8 cellular contexts compared by ENCODE assay signal in the genomic region with DNA sequence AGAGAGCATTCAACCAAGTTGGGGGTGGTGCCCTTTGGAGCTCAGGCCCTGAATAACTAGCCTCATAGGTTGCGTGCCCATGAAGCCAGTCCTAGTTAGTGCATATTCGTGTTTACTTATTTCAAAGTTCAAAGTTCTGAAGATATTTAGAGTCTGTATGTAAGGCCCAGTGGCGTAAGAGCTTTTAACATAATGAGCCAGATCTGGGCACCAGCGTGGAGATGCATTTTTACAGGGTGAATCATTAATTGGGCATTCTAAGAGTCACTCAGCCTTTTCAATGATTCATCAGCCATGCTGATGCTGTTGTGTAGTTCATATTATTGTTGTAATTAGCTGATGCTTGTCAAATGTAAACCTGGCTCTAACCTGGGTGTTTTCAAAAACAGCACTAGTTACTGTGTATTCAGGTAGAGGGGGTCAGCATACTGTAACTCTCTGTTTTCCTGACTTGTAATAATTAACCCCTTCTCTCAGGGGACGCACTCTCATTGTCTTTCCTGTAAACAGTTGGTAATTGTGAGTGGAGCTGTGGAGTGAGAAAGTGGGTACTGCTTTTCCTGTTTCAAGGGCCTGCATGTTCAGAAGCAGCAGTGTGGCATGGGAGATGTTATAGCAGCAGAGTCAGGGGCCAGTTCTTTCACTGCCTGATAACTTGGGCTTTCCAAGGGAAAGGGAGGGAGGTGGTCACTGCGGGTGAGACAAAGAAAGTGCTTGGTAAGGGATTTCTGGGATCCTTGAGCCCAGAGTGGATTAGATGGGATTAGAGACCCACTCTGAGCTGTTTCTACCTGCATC.
A peak's percentile ranks its signal among the peaks of the same experiment; 100 is the strongest.
DNase-seq lines count a peak whose midpoint lies in the region; ATAC-seq and TF ChIP-seq lines count a peak whose summit lies in the region.

No MANE protein-coding gene starts in this region.

- no peaks in the 10 kb centered on the region for H3K9me2 ChIP-seq in SK-N-SH

- H3K9ac ChIP-seq in SK-N-SH, result peak overlapping the region; percentile 26; the same call in 1 of the 2 replicates

- H3K4me1 ChIP-seq in SK-N-SH (ENCODE audit: control insufficient read depth in 1 of 2, insufficient read depth in 2 of 2, low read depth in 1 of 2, low read length in 1 of 2), result peaks cover 13 to 30% of the 10 kb centered on the region in 2 experiments; a peak in 3 of 4 replicates
- peaks cover 0 to 27% (median 7%) of the 10 kb centered on the region in 4 donors for H3K4me1 ChIP-seq in upper lobe of left lung
- H3K4me1 ChIP-seq in prostate gland (replicated peaks), result peaks cover 9% of the 10 kb centered on the region

- DNase-seq in NOMO-1 treated with DMSO at 0.1 percent for 48 hours (lab: John Stamatoyannopoulos, UW; ENCODE audit: unreplicated experiment) (peak; percentile 23), NOMO-1 treated with dmso at 0.1 percent for 144 hours (lab: John Stamatoyannopoulos, UW; ENCODE audit: unreplicated experiment) (no peak), SK-N-SH (no peak), hepatic stellate cell (ENCODE audit: low spot score) (peak; percentile 68), upper lobe of left lung (peak in 1 of 2 donors; percentile 70), prostate gland (ENCODE audit: low spot score) (no peak), DMS114 treated with DMSO at 0.1 percent for 48 hours (lab: John Stamatoyannopoulos, UW; ENCODE audit: unreplicated experiment) (no peak)

- H3K4me2 ChIP-seq in SK-N-SH, result peak overlapping the region; percentile 53

- POLR2A ChIA-PET in SK-N-SH (lab: Yijun Ruan, JAX), result no interaction called here

- H3K4me3 ChIP-seq in SK-N-SH (ENCODE audit: low read depth in 2 of 2, low read length in 1 of 2) (no peak overlapping the region), upper lobe of left lung (no peak overlapping the region), prostate gland (no peak overlapping the region)

- intact Hi-C loops in prostate gland (cut with DNase I), result no loop called here

- H3K36me3 ChIP-seq in SK-N-SH (replicated peaks in 1 of 2; ENCODE audit: control insufficient read depth in 1 of 2, insufficient read depth in 2 of 2, low read length in 1 of 2) (no peaks in the 10 kb centered on the region), upper lobe of left lung (no peaks in the 10 kb centered on the region), prostate gland (no peaks in the 10 kb centered on the region)

- no peak for TF ChIP-seq RAD21 in SK-N-SH (IDR thresholded peaks at IDR 0.05; ENCODE audit: low read length)

- no peak for TF ChIP-seq POLR2A in upper lobe of left lung (IDR thresholded peaks at IDR 0.05)
- TF ChIP-seq POLR2A in prostate gland (IDR thresholded peaks at IDR 0.05), result no peak

- TF ChIP-seq EP300 in SK-N-SH (IDR thresholded peaks at IDR 0.05; ENCODE audit: borderline replicate concordance in 1 of 2, low read depth in 1 of 2, low read length in 1 of 2) (peak in 1 of 2 experiments; percentile 24; a peak in 1 of 4 replicates), upper lobe of left lung (IDR thresholded peaks at IDR 0.05) (peak in 1 of 4 donors; percentile 82)

- no peaks in the 10 kb centered on the region for H3K9me3 ChIP-seq in SK-N-SH
- H3K9me3 ChIP-seq in upper lobe of left lung, result no peaks in the 10 kb centered on the region
- H3K9me3 ChIP-seq in prostate gland, result no peaks in the 10 kb centered on the region

- 37% methylated on average over 6 of the region's 6 CpGs for WGBS in SK-N-SH (ENCODE audit: low lambda C conversion rate)
- 55 to 58% methylated on average over 6 of the region's 6 CpGs for WGBS in upper lobe of left lung, 2 donors
- WGBS in prostate gland, result 81% methylated on average over 6 of the region's 6 CpGs

- H3K27ac ChIP-seq in SK-N-SH (ENCODE audit: low read depth in 2 of 2, low read length in 1 of 2) (peak overlapping the region in 1 of 2 experiments; percentile 72; a peak in 3 of 4 replicates), upper lobe of left lung (no peak overlapping the region), prostate gland (peak overlapping the region in 1 of 2 donors; percentile 16)

- no peaks in the 10 kb centered on the region for H3K79me2 ChIP-seq in SK-N-SH (ENCODE audit: insufficient read depth)

- no peaks in the 10 kb centered on the region for H4K20me1 ChIP-seq in SK-N-SH (ENCODE audit: insufficient read depth)

- peak overlapping the region; percentile 23; the same call in 1 of the 2 replicates for H2AFZ ChIP-seq in SK-N-SH (ENCODE audit: low read depth)

- no peaks in the 10 kb centered on the region for H3K27me3 ChIP-seq in SK-N-SH (ENCODE audit: insufficient read depth)
- H3K27me3 ChIP-seq in upper lobe of left lung, result no peaks in the 10 kb centered on the region
- no peaks in the 10 kb centered on the region for H3K27me3 ChIP-seq in prostate gland (replicated peaks; ENCODE audit: insufficient read depth)

- TF ChIP-seq CTCF in SK-N-SH (IDR thresholded peaks at IDR 0.05) (no peak), upper lobe of left lung (IDR thresholded peaks at IDR 0.05) (no peak), prostate gland (IDR thresholded peaks at IDR 0.05) (no peak)

- peak; percentile 44 to 86 for ATAC-seq in upper lobe of left lung (ENCODE audit: low FRiP score in 2 of 2)
- no peak for ATAC-seq in HG03571 (IDR thresholded peaks at IDR 0.05; ENCODE audit: unreplicated experiment)

- CTCF ChIA-PET in SK-N-SH (lab: Yijun Ruan, JAX), result interaction anchor here (0.9 to 1.8 kb wide), 5 partner anchors 18 to 497 kb away, joined by 3 to 5 read pairs (median 3); no protein-coding TSS in a partner anchor

- H3F3A ChIP-seq in SK-N-SH (replicated peaks; ENCODE audit: insufficient read depth), result peaks cover 4% of the 10 kb centered on the region

TF ChIP-seq in SK-N-SH, 30 proteins besides CTCF, POLR2A, EP300 and RAD21 (continues in another document):
- TF ChIP-seq POLR2AphosphoS5 (IDR thresholded peaks at IDR 0.05; ENCODE audit: low read depth, low read length) (peak; percentile 32; the same call in 1 of the 2 replicates), ZBTB33 (IDR thresholded peaks at IDR 0.05; ENCODE audit: borderline replicate concordance, low read depth) (no peak), TCF12 (IDR thresholded peaks at IDR 0.05) (peak; percentile 66), RFX5 (IDR thresholded peaks at IDR 0.05; ENCODE audit: low read length) (no peak), GATA2 (CRISPR knock-in tag; IDR thresholded peaks at IDR 0.05) (no peak), PBX3 (IDR thresholded peaks at IDR 0.05) (peak; percentile 69; the same call in 1 of the 2 replicates)
- TF ChIP-seq, protein P1, sequence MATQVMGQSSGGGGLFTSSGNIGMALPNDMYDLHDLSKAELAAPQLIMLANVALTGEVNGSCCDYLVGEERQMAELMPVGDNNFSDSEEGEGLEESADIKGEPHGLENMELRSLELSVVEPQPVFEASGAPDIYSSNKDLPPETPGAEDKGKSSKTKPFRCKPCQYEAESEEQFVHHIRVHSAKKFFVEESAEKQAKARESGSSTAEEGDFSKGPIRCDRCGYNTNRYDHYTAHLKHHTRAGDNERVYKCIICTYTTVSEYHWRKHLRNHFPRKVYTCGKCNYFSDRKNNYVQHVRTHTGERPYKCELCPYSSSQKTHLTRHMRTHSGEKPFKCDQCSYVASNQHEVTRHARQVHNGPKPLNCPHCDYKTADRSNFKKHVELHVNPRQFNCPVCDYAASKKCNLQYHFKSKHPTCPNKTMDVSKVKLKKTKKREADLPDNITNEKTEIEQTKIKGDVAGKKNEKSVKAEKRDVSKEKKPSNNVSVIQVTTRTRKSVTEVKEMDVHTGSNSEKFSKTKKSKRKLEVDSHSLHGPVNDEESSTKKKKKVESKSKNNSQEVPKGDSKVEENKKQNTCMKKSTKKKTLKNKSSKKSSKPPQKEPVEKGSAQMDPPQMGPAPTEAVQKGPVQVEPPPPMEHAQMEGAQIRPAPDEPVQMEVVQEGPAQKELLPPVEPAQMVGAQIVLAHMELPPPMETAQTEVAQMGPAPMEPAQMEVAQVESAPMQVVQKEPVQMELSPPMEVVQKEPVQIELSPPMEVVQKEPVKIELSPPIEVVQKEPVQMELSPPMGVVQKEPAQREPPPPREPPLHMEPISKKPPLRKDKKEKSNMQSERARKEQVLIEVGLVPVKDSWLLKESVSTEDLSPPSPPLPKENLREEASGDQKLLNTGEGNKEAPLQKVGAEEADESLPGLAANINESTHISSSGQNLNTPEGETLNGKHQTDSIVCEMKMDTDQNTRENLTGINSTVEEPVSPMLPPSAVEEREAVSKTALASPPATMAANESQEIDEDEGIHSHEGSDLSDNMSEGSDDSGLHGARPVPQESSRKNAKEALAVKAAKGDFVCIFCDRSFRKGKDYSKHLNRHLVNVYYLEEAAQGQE (IDR thresholded peaks at IDR 0.05; ENCODE audit: low read depth, low read length), result no peak
- TF ChIP-seq, protein P2, sequence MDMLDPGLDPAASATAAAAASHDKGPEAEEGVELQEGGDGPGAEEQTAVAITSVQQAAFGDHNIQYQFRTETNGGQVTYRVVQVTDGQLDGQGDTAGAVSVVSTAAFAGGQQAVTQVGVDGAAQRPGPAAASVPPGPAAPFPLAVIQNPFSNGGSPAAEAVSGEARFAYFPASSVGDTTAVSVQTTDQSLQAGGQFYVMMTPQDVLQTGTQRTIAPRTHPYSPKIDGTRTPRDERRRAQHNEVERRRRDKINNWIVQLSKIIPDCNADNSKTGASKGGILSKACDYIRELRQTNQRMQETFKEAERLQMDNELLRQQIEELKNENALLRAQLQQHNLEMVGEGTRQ (IDR thresholded peaks at IDR 0.05; ENCODE audit: borderline replicate concordance, low read depth, low read length), result no peak

Comparison
In these comparisons a context has a peak if more than half of its experiments do, and no peak if none do; other contexts are left out.
1. DNase-seq: peak in NOMO-1 treated with DMSO at 0.1 percent for 48 hours (single experiment) and hepatic stellate cell (single experiment); none in NOMO-1 treated with dmso at 0.1 percent for 144 hours (single experiment), SK-N-SH (single experiment), prostate gland (single experiment) and DMS114 treated with DMSO at 0.1 percent for 48 hours (single experiment).